Comparison of ENCODE assay signal across 8 cellular contexts in genomic region chr18:26548144-26549102, GRCh38. TPM values are rescaled to one million over a fixed set of nuclear protein-coding genes. Genes with fewer than 3 reads are reported as not detected.
DNase-seq lines count a peak whose midpoint lies in the region; ATAC-seq, FAIRE-seq and TF ChIP-seq lines count a peak whose summit lies in the region.

KCTD1 (minus strand) TSS chr18:26548553; CDS start chr18:26548536, 17 bp downstream.

- peaks cover 29% of the 10 kb centered on the region for H3K4me1 Mint-ChIP-seq in T-helper 17 cell
- H3K4me1 Mint-ChIP-seq in astrocyte (ENCODE audit: low read depth, unreplicated experiment): peaks cover 22% of the 10 kb centered on the region

- H3K9me3 ChIP-seq in T-helper 17 cell (ENCODE audit: control insufficient read depth, low read length, poor library complexity, severe bottlenecking): no peaks in the 10 kb centered on the region
- no peaks in the 10 kb centered on the region for H3K9me3 ChIP-seq in astrocyte (ENCODE audit: insufficient read depth, low read depth, low read length)
- H3K9me3 ChIP-seq in hepatocyte (ENCODE audit: low read depth): no peaks in the 10 kb centered on the region

- H3K36me3 ChIP-seq in astrocyte (ENCODE audit: insufficient read depth, low read length) (no peaks in the 10 kb centered on the region), hepatocyte (replicated peaks; ENCODE audit: insufficient read depth, low read depth) (no peaks in the 10 kb centered on the region)

- TF ChIP-seq CTCF in GM13977 (IDR thresholded peaks at IDR 0.05; ENCODE audit: extremely low read depth, insufficient read depth, missing control alignments) (no peak), astrocyte (IDR thresholded peaks at IDR 0.05; ENCODE audit: insufficient read depth, low read depth, low read length) (no peak), hepatocyte (IDR thresholded peaks at IDR 0.05; ENCODE audit: poor library complexity) (no peak)

- in situ Hi-C loops in GM13977 (cut with MboI; ENCODE audit: low pct_unique_long_range_greater_than_20kb, low sequenced_read_pairs, unreplicated experiment): no loop called here

- H3K4me2 ChIP-seq in astrocyte (ENCODE audit: low read length): peak within 1 kb of the TSS; percentile 95
- peak within 1 kb of the TSS; percentile 100 for H3K4me2 ChIP-seq in hepatocyte

- H3K27me3 Mint-ChIP-seq in T-helper 17 cell (peaks cover 29% of the 10 kb centered on the region), astrocyte (ENCODE audit: low read depth, unreplicated experiment) (peaks cover 21% of the 10 kb centered on the region)

- peak within 1 kb of the TSS; percentile 37 for H3K27ac Mint-ChIP-seq in T-helper 17 cell
- H3K27ac Mint-ChIP-seq in astrocyte (ENCODE audit: unreplicated experiment): peak within 1 kb of the TSS; percentile 84

- H3K9me3 Mint-ChIP-seq in astrocyte (ENCODE audit: unreplicated experiment): peaks cover 2% of the 10 kb centered on the region

- peaks cover 35% of the 10 kb centered on the region for H3K27me3 ChIP-seq in astrocyte (ENCODE audit: insufficient read depth, low read length)
- peaks cover 36% of the 10 kb centered on the region for H3K27me3 ChIP-seq in hepatocyte

- DNase-seq in GM13977 (ENCODE audit: low spot score) (peak; percentile 93), NCI-H1436 treated with DMSO at 0.1 percent for 48 hours (lab: John Stamatoyannopoulos, UW) (peak; percentile 18), T-helper 17 cell (peak; percentile 31 to 44 (median 36)), astrocyte (ENCODE audit: low read depth) (peak; percentile 78), hepatocyte (ENCODE audit: low spot score) (peak; percentile 91), renal cortical epithelial cell (ENCODE audit: low read depth) (peak; percentile 73), HPDE6-E6E7 (ENCODE audit: extremely low spot score) (no peak)

- peak within 1 kb of the TSS; percentile 47 for H3K27ac ChIP-seq in astrocyte (ENCODE audit: low read depth, low read length)
- H3K27ac ChIP-seq in hepatocyte: peak within 1 kb of the TSS; percentile 49

- H3K36me3 Mint-ChIP-seq in T-helper 17 cell (ENCODE audit: low read depth) (no peaks in the 10 kb centered on the region), astrocyte (ENCODE audit: low read depth, unreplicated experiment) (peaks cover 12% of the 10 kb centered on the region)

- H3K4me1 ChIP-seq in astrocyte (ENCODE audit: insufficient read depth, low read length): peaks cover 27% of the 10 kb centered on the region
- H3K4me1 ChIP-seq in hepatocyte (ENCODE audit: insufficient read depth): peaks cover 36% of the 10 kb centered on the region

- H3K4me3 ChIP-seq in astrocyte (ENCODE audit: insufficient read depth, low read depth, low read length): peak within 1 kb of the TSS; percentile 73
- H3K4me3 ChIP-seq in hepatocyte: peak within 1 kb of the TSS; percentile 91

- H3K79me2 ChIP-seq in astrocyte (ENCODE audit: insufficient read depth, low read length) (peaks cover 42% of the 10 kb centered on the region), hepatocyte (peaks cover 37% of the 10 kb centered on the region)

- under 1% methylated on average over 35 of the region's 89 CpGs for WGBS in hepatocyte (ENCODE audit: low lambda C conversion rate, missing lambda C conversion rate)

- FAIRE-seq in astrocyte (lab: Jason Lieb, UNC): no peak

- H4K20me1 ChIP-seq in astrocyte (ENCODE audit: insufficient read depth, low read length) (peaks cover 40% of the 10 kb centered on the region), hepatocyte (ENCODE audit: insufficient read depth, poor library complexity, severe bottlenecking) (peaks cover 11% of the 10 kb centered on the region)

- H3K9me2 ChIP-seq in hepatocyte (replicated peaks; ENCODE audit: insufficient read depth): no peaks in the 10 kb centered on the region

- H3K4me3 Mint-ChIP-seq in T-helper 17 cell: peak within 1 kb of the TSS; percentile 92
- peak within 1 kb of the TSS; percentile 92 for H3K4me3 Mint-ChIP-seq in astrocyte (ENCODE audit: unreplicated experiment)

- peak; percentile 40 for ATAC-seq in HG02763 (IDR thresholded peaks at IDR 0.05; ENCODE audit: unreplicated experiment)
- peak; percentile 75 for ATAC-seq in T-helper 17 cell

- H3K9ac ChIP-seq in astrocyte (ENCODE audit: low read length): peak within 1 kb of the TSS; percentile 88

- H2AFZ ChIP-seq in astrocyte (ENCODE audit: low read depth, low read length) (peak within 1 kb of the TSS; percentile 87), hepatocyte (peak within 1 kb of the TSS; percentile 88)

RNA-seq across cellular contexts. Expression of gene KCTD1, which starts in this region (rescaled TPM):
- total RNA-seq in T-helper 17 cell (1 to 10 TPM; 2.8 to 2.9 TPM), astrocyte (27.0 and 31.8 TPM in 2 replicates), hepatocyte (12.0 and 13.8 TPM in 2 replicates), renal cortical epithelial cell (24.1 and 103 TPM in 2 replicates)
- 5.4 and 7.5 TPM in 2 replicates for polyA plus RNA-seq in hepatocyte
